9 cellular contexts compared by ENCODE assay signal in the genomic region with DNA sequence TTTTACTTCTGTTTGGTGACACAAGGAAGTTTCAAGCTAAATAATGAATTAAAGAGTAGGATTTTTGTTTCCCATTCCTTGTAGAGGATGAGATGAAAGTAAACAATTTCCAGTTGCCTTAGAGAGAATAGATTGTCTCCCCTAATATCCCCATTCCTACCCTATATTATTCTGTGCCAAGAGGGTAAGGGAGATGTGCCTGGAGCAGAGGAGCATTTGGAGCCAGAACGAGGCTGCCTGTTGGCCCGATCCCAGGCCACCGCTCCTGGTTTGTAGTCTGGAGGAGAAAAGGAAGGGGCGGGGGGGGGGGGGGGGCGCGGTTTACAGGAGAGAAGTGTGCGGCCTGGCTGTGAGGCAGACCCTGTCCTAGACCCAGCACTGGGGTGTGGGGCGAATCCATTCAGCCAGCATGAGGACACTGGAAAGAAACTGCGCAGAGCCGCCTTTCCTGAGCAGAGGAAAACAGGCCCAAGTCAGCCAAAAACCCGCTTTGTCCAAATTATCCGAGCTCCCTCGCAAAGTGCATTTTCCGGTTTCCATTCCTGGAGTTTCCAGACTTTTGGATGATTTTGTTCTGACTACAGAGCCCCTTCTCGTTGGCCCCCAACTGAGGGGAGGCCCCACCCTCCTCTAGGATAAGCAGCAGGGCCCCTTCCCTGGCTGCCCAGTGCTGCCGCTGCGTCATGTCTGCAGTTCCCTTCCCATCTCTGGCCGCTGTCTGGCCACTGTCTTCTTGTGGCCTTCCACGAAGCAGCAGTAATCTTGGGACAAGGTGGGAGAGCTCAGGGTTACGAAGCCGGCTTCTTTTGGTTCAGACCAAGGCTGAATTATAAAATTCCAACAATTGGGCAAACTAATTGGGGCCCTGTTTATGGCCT. TPM values are rescaled to one million over a fixed set of nuclear protein-coding genes. Genes with fewer than 3 reads are reported as not detected.
A peak's percentile ranks its signal among the peaks of the same experiment; 100 is the strongest.
DNase-seq lines count a peak whose midpoint lies in the region; ATAC-seq and TF ChIP-seq lines count a peak whose summit lies in the region.
"Had no signal": no experiment of that assay in that cellular context is flagged by ENCODE, and none has a peak within 500 bp of the region (broad histone marks: within the 10 kb centered on the region; RNA-seq: fewer than 3 reads in every experiment).

No MANE protein-coding gene starts in this region.

- H3K27ac ChIP-seq in duodenal mucosa (ENCODE audit: low read depth, low read length): peak overlapping the region; percentile 58
- H3K27ac ChIP-seq in transverse colon: peak overlapping the region; percentile 87 to 91 (median 90)

- WGBS in transverse colon (ENCODE audit: low coverage in 1 of 2), 2 donors: 54 to 66% methylated on average over 12 to 20 of the region's 21 CpGs

- no peak for ATAC-seq in GM18909 (IDR thresholded peaks at IDR 0.05; ENCODE audit: poor library complexity, unreplicated experiment)

- TF ChIP-seq EP300 in transverse colon (IDR thresholded peaks at IDR 0.05; ENCODE audit: low read depth): no peak

- no peak overlapping the region for H3K4me3 ChIP-seq in duodenal mucosa (ENCODE audit: low read depth in 1 of 2, low read length in 2 of 2)
- peak overlapping the region in 1 of 4 donors; percentile 10 for H3K4me3 ChIP-seq in transverse colon

- H3K36me3 ChIP-seq in duodenal mucosa (ENCODE audit: control insufficient read depth in 1 of 2, insufficient read depth in 2 of 2, low read length in 2 of 2): no peaks in the 10 kb centered on the region
- no peaks in the 10 kb centered on the region for H3K36me3 ChIP-seq in transverse colon

- in situ Hi-C loops in transverse colon (cut with MboI; ENCODE audit: low pct_ligation_motif_present in 1 of 4, low pct_unique_long_range_greater_than_20kb in 1 of 4, low sequenced_read_pairs in 3 of 4): no loop called here

- H3K27me3 ChIP-seq in duodenal mucosa (ENCODE audit: control insufficient read depth in 1 of 2, insufficient read depth in 2 of 2, low read length in 2 of 2) (peaks cover 0 to 5% of the 10 kb centered on the region in 2 donors), transverse colon (peaks cover 4% of the 10 kb centered on the region)

- H3K9ac ChIP-seq in duodenal mucosa (ENCODE audit: low read depth in 1 of 2, low read length in 2 of 2): peak overlapping the region in 1 of 2 donors; percentile 15

- H3K9me3 ChIP-seq in duodenal mucosa (ENCODE audit: control insufficient read depth in 1 of 2, low read length in 2 of 2) (no peaks in the 10 kb centered on the region), transverse colon (no peaks in the 10 kb centered on the region)

- DNase-seq in NCI-H1694 treated with DMSO at 0.1 percent for 48 hours (lab: John Stamatoyannopoulos, UW) (peak; percentile 18), lung microvascular endothelial cell (ENCODE audit: low read depth in 2 of 2) (peak; percentile 29 to 42), transverse colon (peak; percentile 57), glomerular visceral epithelial cell (ENCODE audit: extremely low spot score) (no peak), SW480 (ENCODE audit: low spot score) (no peak)
- DNase-seq: OCI-M1; stimulated activated CD4-positive, alpha-beta T cell treated with anti-CD3 and anti-CD28 coated beads, Interleukin-4, amount 100 ng/mL, for 24 hours had no signal

- H3K4me1 ChIP-seq in duodenal mucosa (ENCODE audit: control insufficient read depth in 1 of 2, insufficient read depth in 2 of 2, low read length in 2 of 2): peaks cover 31 to 52% of the 10 kb centered on the region in 2 donors
- peaks cover 43 to 100% (median 84%) of the 10 kb centered on the region in 4 donors for H3K4me1 ChIP-seq in transverse colon

- intact Hi-C loops in transverse colon (cut with DNase I; ENCODE audit: low total_unique reads): loop anchor here (10.0 kb wide), 1 partner anchor 47 kb away; no protein-coding TSS in a partner anchor

- TF ChIP-seq POLR2A in transverse colon (IDR thresholded peaks at IDR 0.05): no peak

- no peak for TF ChIP-seq CTCF in transverse colon (IDR thresholded peaks at IDR 0.05)

RNA-seq across cellular contexts. Expression of gene NFIX, which starts 23.0 kb away (rescaled TPM):
- 8.9 and 10.5 TPM in 2 replicates for total RNA-seq in lung microvascular endothelial cell
- total RNA-seq in transverse colon: 10 to 100 TPM; 25.4 to 53.1 (median 29.3) TPM

RNA-seq across cellular contexts. Expression of gene DAND5, which starts 48.9 kb away (rescaled TPM):
- total RNA-seq in lung microvascular endothelial cell (under 0.01 and 0.22 TPM in 2 replicates), transverse colon (under 1 TPM in 2 of 4 donors, not detected in 2; 0.27 to 0.32 TPM)

Comparison
In these comparisons a context has a peak if more than half of its experiments do, and no peak if none do; other contexts are left out.
1. DNase-seq: peak in NCI-H1694 treated with DMSO at 0.1 percent for 48 hours (single experiment), lung microvascular endothelial cell (2 of 2) and transverse colon (single experiment); none in glomerular visceral epithelial cell (single experiment) and SW480 (single experiment).